ENCODE assay signal across 8 cellular contexts in the genomic region with DNA sequence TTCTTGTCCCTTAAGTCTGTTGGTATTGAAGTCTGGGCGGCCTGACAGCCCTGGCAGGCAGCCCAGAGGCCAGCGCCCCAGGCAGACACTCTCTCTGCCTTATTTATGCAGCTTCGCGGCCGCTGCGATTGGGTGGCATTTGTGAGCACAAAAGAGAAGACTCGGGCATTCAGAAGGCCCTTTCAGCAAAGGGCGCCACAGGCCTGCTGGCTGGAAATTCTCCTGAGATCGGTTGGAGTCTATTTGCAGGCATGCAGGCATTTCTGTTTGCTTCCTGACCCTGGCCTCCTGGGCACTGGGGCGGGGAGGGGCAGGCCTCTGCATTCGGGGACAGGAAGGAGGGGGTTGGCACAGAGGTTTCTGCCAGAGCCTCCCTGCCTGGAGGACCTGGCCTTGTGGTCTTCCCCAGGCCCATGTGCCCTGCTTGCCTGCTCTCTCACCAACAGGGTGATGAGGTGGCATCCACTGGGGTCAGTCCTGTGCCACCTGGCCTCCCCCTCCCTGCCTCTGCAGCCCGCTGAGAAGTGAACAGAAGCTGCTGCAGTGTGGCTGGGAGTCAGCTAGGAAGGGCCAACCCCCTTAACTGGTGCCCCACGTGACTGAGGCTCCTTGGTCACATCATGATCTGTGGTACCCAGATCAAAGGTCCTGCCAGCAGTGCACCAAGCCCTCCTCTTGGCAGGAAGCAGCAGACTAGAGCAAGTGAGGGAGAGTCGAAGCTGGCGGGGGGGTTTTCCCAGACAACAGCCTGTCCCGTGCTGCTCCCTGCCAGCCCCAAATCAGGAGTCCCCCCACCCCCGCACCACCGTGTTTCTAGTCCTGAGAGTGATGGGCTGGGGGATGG. TPM values are rescaled to one million over a fixed set of nuclear protein-coding genes. Genes with fewer than 3 reads are reported as not detected.
DNase-seq lines count a peak whose midpoint lies in the region; ATAC-seq and TF ChIP-seq lines count a peak whose summit lies in the region.

No MANE protein-coding gene starts in this region.

- DNase-seq in CD8-positive, alpha-beta memory T cell = peak; percentile 88 to 97 (median 93)
- DNase-seq in NCI-H1436 treated with DMSO at 0.1 percent for 48 hours (lab: John Stamatoyannopoulos, UW) (peak; percentile 53), WERI-Rb-1 (peak; percentile 51), MCF 10A (ENCODE audit: unreplicated experiment) (peak; percentile 68), osteocyte (ENCODE audit: extremely low spot score, unreplicated experiment) (no peak)
- peak; percentile 79 to 97 (median 93) for DNase-seq in naive thymus-derived CD8-positive, alpha-beta T cell

- peak overlapping the region; percentile 77 to 96 (median 90) for H3K4me3 Mint-ChIP-seq in CD8-positive, alpha-beta memory T cell
- no peak overlapping the region for H3K4me3 Mint-ChIP-seq in MCF 10A (ENCODE audit: unreplicated experiment)
- peak overlapping the region; percentile 80 to 97 (median 92) for H3K4me3 Mint-ChIP-seq in naive thymus-derived CD8-positive, alpha-beta T cell
- H3K4me3 Mint-ChIP-seq in osteocyte (ENCODE audit: unreplicated experiment) = no peak overlapping the region

- H3K27ac ChIP-seq in CD8-positive, alpha-beta memory T cell (ENCODE audit: low read depth, low read length) = peak overlapping the region; percentile 98
- peak overlapping the region; percentile 9; the same call in 1 of the 2 replicates for H3K27ac ChIP-seq in WERI-Rb-1
- peak overlapping the region; percentile 31 for H3K27ac ChIP-seq in stomach smooth muscle (ENCODE audit: low read length)

- no peaks in the 10 kb centered on the region for H3K36me3 ChIP-seq in CD8-positive, alpha-beta memory T cell (ENCODE audit: insufficient read depth, low read length)
- H3K36me3 ChIP-seq in WERI-Rb-1 = no peaks in the 10 kb centered on the region
- no peaks in the 10 kb centered on the region for H3K36me3 ChIP-seq in stomach smooth muscle (ENCODE audit: control insufficient read depth in 2 of 2, insufficient read depth in 2 of 2, low read length in 2 of 2)

- no peaks in the 10 kb centered on the region for H3K36me3 Mint-ChIP-seq in CD8-positive, alpha-beta memory T cell
- H3K36me3 Mint-ChIP-seq in MCF 10A (ENCODE audit: insufficient read depth, unreplicated experiment) = no peaks in the 10 kb centered on the region
- no peaks in the 10 kb centered on the region for H3K36me3 Mint-ChIP-seq in naive thymus-derived CD8-positive, alpha-beta T cell
- H3K36me3 Mint-ChIP-seq in osteocyte (ENCODE audit: unreplicated experiment) = no peaks in the 10 kb centered on the region

- no TSS peak for BruUV-seq in MCF 10A (replicated peaks; lab: Mats Ljungman, UMichigan)

- peak overlapping the region; percentile 79 for H3K4me3 ChIP-seq in CD8-positive, alpha-beta memory T cell (ENCODE audit: low read length)
- no peak overlapping the region for H3K4me3 ChIP-seq in WERI-Rb-1 (ENCODE audit: low read depth, low read length)
- H3K4me3 ChIP-seq in stomach smooth muscle (ENCODE audit: low read length in 2 of 2) = peak overlapping the region in 1 of 2 donors; percentile 11

- peaks cover 90% of the 10 kb centered on the region for H3K4me1 ChIP-seq in CD8-positive, alpha-beta memory T cell (ENCODE audit: insufficient read depth, low read length)
- peaks cover 13% of the 10 kb centered on the region for H3K4me1 ChIP-seq in stomach smooth muscle (ENCODE audit: control insufficient read depth, insufficient read depth, low read length)

- H3K4me1 Mint-ChIP-seq in CD8-positive, alpha-beta memory T cell = peaks cover 87 to 91% (median 91%) of the 10 kb centered on the region in 3 donors
- H3K4me1 Mint-ChIP-seq in MCF 10A (ENCODE audit: insufficient read depth, unreplicated experiment) (peaks cover 18% of the 10 kb centered on the region), osteocyte (ENCODE audit: unreplicated experiment) (peaks cover 36% of the 10 kb centered on the region)
- peaks cover 53 to 93% (median 87%) of the 10 kb centered on the region in 4 donors for H3K4me1 Mint-ChIP-seq in naive thymus-derived CD8-positive, alpha-beta T cell

- no peaks in the 10 kb centered on the region for H3K9me3 ChIP-seq in CD8-positive, alpha-beta memory T cell (ENCODE audit: low read length)
- H3K9me3 ChIP-seq in WERI-Rb-1 (ENCODE audit: severe bottlenecking) = peaks cover 10% of the 10 kb centered on the region
- H3K9me3 ChIP-seq in stomach smooth muscle (ENCODE audit: control insufficient read depth in 2 of 2, low read length in 2 of 2) = peaks cover 0 to 6% of the 10 kb centered on the region in 2 donors

- POLR2A ChIA-PET in CD8-positive, alpha-beta memory T cell (lab: Charles Lee) = interaction anchor here (0.6 to 3.3 kb wide), 16 partner anchors 9 to 302 kb away, joined by 3 to 58 read pairs (median 5); partner anchors contain the start of gene CCDC167
- POLR2A ChIA-PET in MCF 10A (lab: Yijun Ruan, JAX) = interaction anchor here (0.7 to 0.8 kb wide), 3 partner anchors 16 to 42 kb away, joined by 3 to 6 read pairs (median 4); no protein-coding TSS in a partner anchor
- POLR2A ChIA-PET in naive thymus-derived CD8-positive, alpha-beta T cell (lab: Charles Lee) = interaction anchor here (0.6 to 10.5 kb wide), 24 partner anchors 8 to 344 kb away, joined by 3 to 330 read pairs (median 5); partner anchors contain the start of genes CCDC167, CMTR1 and ZFAND3

- H3K9me3 Mint-ChIP-seq in CD8-positive, alpha-beta memory T cell = no peaks in the 10 kb centered on the region
- H3K9me3 Mint-ChIP-seq in MCF 10A (ENCODE audit: unreplicated experiment) = no peaks in the 10 kb centered on the region
- H3K9me3 Mint-ChIP-seq in naive thymus-derived CD8-positive, alpha-beta T cell = no peaks in the 10 kb centered on the region
- no peaks in the 10 kb centered on the region for H3K9me3 Mint-ChIP-seq in osteocyte (ENCODE audit: unreplicated experiment)

- H3K9ac ChIP-seq in stomach smooth muscle (ENCODE audit: low read length in 2 of 2) = peak overlapping the region; percentile 20 to 42

- intact Hi-C loops in MCF 10A (cut with micrococcal nuclease) = no loop called here

- peaks cover 0 to 5% of the 10 kb centered on the region in 2 donors for H3K27me3 Mint-ChIP-seq in CD8-positive, alpha-beta memory T cell
- H3K27me3 Mint-ChIP-seq in MCF 10A (ENCODE audit: insufficient read depth, unreplicated experiment) (peaks cover 26% of the 10 kb centered on the region), osteocyte (ENCODE audit: unreplicated experiment) (peaks cover 32% of the 10 kb centered on the region)
- H3K27me3 Mint-ChIP-seq in naive thymus-derived CD8-positive, alpha-beta T cell = no peaks in the 10 kb centered on the region

- no peak for TF ChIP-seq CTCF in WERI-Rb-1 (IDR thresholded peaks at IDR 0.05; ENCODE audit: low read depth, low read length)
- TF ChIP-seq CTCF in MCF 10A (IDR thresholded peaks at IDR 0.05; ENCODE audit: unreplicated experiment) = no peak
- TF ChIP-seq CTCF in osteocyte (IDR thresholded peaks at IDR 0.05) = no peak

- CTCF ChIA-PET in CD8-positive, alpha-beta memory T cell (lab: Charles Lee) = interaction anchor here (0.7 to 4.1 kb wide), 15 partner anchors 8 to 50 kb away, joined by 3 to 65 read pairs (median 11); partner anchors contain the start of gene CCDC167
- CTCF ChIA-PET in MCF 10A (lab: Yijun Ruan, JAX) = interaction anchor here (0.6 to 1.1 kb wide), 4 partner anchors 10 to 605 kb away, joined by 3 to 5 read pairs (median 3); no protein-coding TSS in a partner anchor

- H3K27me3 ChIP-seq in CD8-positive, alpha-beta memory T cell (ENCODE audit: insufficient read depth, low read length, poor library complexity, severe bottlenecking) = no peaks in the 10 kb centered on the region
- no peaks in the 10 kb centered on the region for H3K27me3 ChIP-seq in WERI-Rb-1 (ENCODE audit: insufficient read depth, low read depth, severe bottlenecking)
- H3K27me3 ChIP-seq in stomach smooth muscle (ENCODE audit: control insufficient read depth in 1 of 2, insufficient read depth in 2 of 2, low read length in 2 of 2) = peaks cover 12 to 14% of the 10 kb centered on the region in 2 donors

- peak; percentile 64 for ATAC-seq in GM21576 (IDR thresholded peaks at IDR 0.05; ENCODE audit: unreplicated experiment)
- ATAC-seq in naive thymus-derived CD8-positive, alpha-beta T cell = peak; percentile 86 to 89

- H3K27ac Mint-ChIP-seq in CD8-positive, alpha-beta memory T cell = peak overlapping the region; percentile 93 to 100 (median 100)
- no peak overlapping the region for H3K27ac Mint-ChIP-seq in MCF 10A (ENCODE audit: low read depth, unreplicated experiment)
- H3K27ac Mint-ChIP-seq in naive thymus-derived CD8-positive, alpha-beta T cell = peak overlapping the region; percentile 97 to 100 (median 100)
- no peak overlapping the region for H3K27ac Mint-ChIP-seq in osteocyte (ENCODE audit: unreplicated experiment)

RNA-seq across cellular contexts. Expression of gene CCDC167, which starts 16.6 kb away (rescaled TPM):
- 10 to 100 TPM; 79.5 to 86.3 TPM for total RNA-seq in CD8-positive, alpha-beta memory T cell
- polyA plus RNA-seq in CD8-positive, alpha-beta memory T cell = 181 TPM
- 24.4 and 40.8 TPM in 2 replicates for total RNA-seq in MCF 10A (2022)
- total RNA-seq in naive thymus-derived CD8-positive, alpha-beta T cell = 10 to 100 TPM; 17.9 TPM
- 10 to 100 TPM; 64.3 to 74.7 (median 69.3) TPM for polyA plus RNA-seq in naive thymus-derived CD8-positive, alpha-beta T cell
- total RNA-seq in osteocyte = 22.7 and 23.0 TPM in 2 replicates

Comparison
In these comparisons a context has a peak if more than half of its experiments do, and no peak if none do; other contexts are left out.
1. H3K27ac ChIP-seq: peak in every context shown above with its lines; median percentile 98 in CD8-positive, alpha-beta memory T cell; 31 in stomach smooth muscle; 9 in WERI-Rb-1.
2. H3K27ac Mint-ChIP-seq: peak in CD8-positive, alpha-beta memory T cell (8 of 8) and naive thymus-derived CD8-positive, alpha-beta T cell (10 of 10); none in MCF 10A (single experiment) and osteocyte (single experiment).
3. H3K4me3 Mint-ChIP-seq: peak in CD8-positive, alpha-beta memory T cell (7 of 7) and naive thymus-derived CD8-positive, alpha-beta T cell (10 of 10); none in MCF 10A (single experiment) and osteocyte (single experiment).